13 cellular contexts compared by ENCODE assay signal in the genomic region with DNA sequence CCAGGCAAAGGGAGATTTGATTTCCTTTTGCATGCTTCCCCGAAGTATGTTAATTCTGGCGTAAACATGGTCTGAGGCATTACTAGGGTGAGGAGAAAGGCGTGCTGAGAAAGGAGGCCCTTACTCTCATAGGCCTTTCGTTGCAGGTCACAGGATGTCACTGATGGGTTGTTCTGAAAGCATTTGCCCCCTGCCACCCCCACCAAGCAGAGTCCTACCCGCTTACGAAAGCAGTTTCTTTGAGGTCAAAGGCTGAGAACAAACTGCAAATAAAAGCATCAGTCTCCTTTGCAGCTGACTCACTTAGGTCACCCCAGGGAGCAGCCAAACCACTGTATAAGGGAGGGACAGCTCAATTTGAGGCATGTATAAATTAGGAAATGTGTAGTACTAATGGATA. TPM values are rescaled to one million over a fixed set of nuclear protein-coding genes. Genes with fewer than 3 reads are reported as not detected.
DNase-seq lines count a peak whose midpoint lies in the region; ATAC-seq, FAIRE-seq and TF ChIP-seq lines count a peak whose summit lies in the region.
"Had no signal": no experiment of that assay in that cellular context is flagged by ENCODE, and none has a peak within 500 bp of the region (broad histone marks: within the 10 kb centered on the region; RNA-seq: fewer than 3 reads in every experiment).

No MANE protein-coding gene starts in this region.

- H3K27ac ChIP-seq in HUES48 (ENCODE audit: low read depth, low read length), result peak overlapping the region; percentile 39
- no peak overlapping the region for H3K27ac ChIP-seq in H1 (ENCODE audit: low read depth, low read length)
- H3K27ac ChIP-seq in lower lobe of right lung, result peak overlapping the region; percentile 46
- peak overlapping the region in 7 of 8 donors; percentile 48 to 82 (median 69) for H3K27ac ChIP-seq in spleen
- H3K27ac ChIP-seq: epithelial cell of prostate had no signal

- H3K9me3 ChIP-seq in HUES48 (ENCODE audit: control insufficient read depth, insufficient read depth, low read length) (no peaks in the 10 kb centered on the region), H1 (ENCODE audit: insufficient read depth in 2 of 2, low read depth in 1 of 2, low read length in 1 of 2) (no peaks in the 10 kb centered on the region), lower lobe of right lung (no peaks in the 10 kb centered on the region), spleen (no peaks in the 10 kb centered on the region), HAP-1 (no peaks in the 10 kb centered on the region)

- no peak overlapping the region for H2BK20ac ChIP-seq in H1 (ENCODE audit: low read length)

- H3K4me1 Mint-ChIP-seq in activated T-helper 17 cell treated with anti-CD3 and anti-CD28 coated beads, Interleukin-2, amount 50 U/mL, for 72 hours, result no peaks in the 10 kb centered on the region

- H3K9ac ChIP-seq in HUES48 (ENCODE audit: low read depth, low read length) (no peak overlapping the region), H1 (replicated peaks in 1 of 4; ENCODE audit: extremely low read depth in 1 of 4, low read depth in 3 of 4, low read length in 3 of 4) (no peak overlapping the region)

- TF ChIP-seq POLR2A in H1 (IDR thresholded peaks at IDR 0.05; ENCODE audit: control extremely low read depth in 1 of 2, low read depth in 2 of 2, low read length in 2 of 2) (no peak), spleen (IDR thresholded peaks at IDR 0.05) (no peak)

- POLR2A ChIA-PET in H1 (lab: Charles Lee; ENCODE audit: partially characterized antibody), result interaction anchor here (0.5 to 3.8 kb wide), 4 partner anchors 14 to 120 kb away, joined by 3 to 10 read pairs (median 4); partner anchors contain the start of gene BPGM

- in situ Hi-C loops in HAP-1 (cut with MboI; ENCODE audit: low sequenced_read_pairs), result no loop called here

- H4K5ac ChIP-seq in H1 (ENCODE audit: insufficient read length, low read depth, low read length), result no peak overlapping the region

- no peak overlapping the region for H3K27ac Mint-ChIP-seq in activated T-helper 17 cell treated with anti-CD3 and anti-CD28 coated beads, Interleukin-2, amount 50 U/mL, for 72 hours
- H3K27ac Mint-ChIP-seq: T-helper 2 cell treated with Interferon-gamma antibody and Interleukin-4, amounts not matched to agents 5 μg/mL and 100 μg/mL, for 36 hours had no signal

- H3K9me3 Mint-ChIP-seq in activated T-helper 17 cell treated with anti-CD3 and anti-CD28 coated beads, Interleukin-2, amount 50 U/mL, for 72 hours, result no peaks in the 10 kb centered on the region
- H3K9me3 Mint-ChIP-seq: T-helper 2 cell treated with Interferon-gamma antibody and Interleukin-4, amounts not matched to agents 5 μg/mL and 100 μg/mL, for 36 hours had no signal

- TF ChIP-seq RAD21 in H1 (IDR thresholded peaks at IDR 0.05 in 1 of 2, conservative IDR thresholded peaks at IDR 0.05 in 1 of 2; ENCODE audit: low read depth in 2 of 2, low read length in 2 of 2), result no peak

- no peak overlapping the region for H2BK12ac ChIP-seq in H1 (ENCODE audit: low read depth, low read length)

- no peak for DNase-seq in H1 (ENCODE audit: low read depth in 1 of 2, low spot score in 2 of 2)
- DNase-seq in lower lobe of right lung, result no peak
- DNase-seq in spleen, result no peak
- DNase-seq in HAP-1 (ENCODE audit: low spot score in 2 of 2), result no peak
- DNase-seq in KG1 (lab: John Stamatoyannopoulos, UW), result no peak
- no peak for DNase-seq in RKO (ENCODE audit: low spot score)
- DNase-seq: anterior cingulate cortex, NCI-H146, small intestine had no signal

- H3K23me2 ChIP-seq in H1 (ENCODE audit: low read depth, low read length), result no peaks in the 10 kb centered on the region

- no peak overlapping the region for H3K4me3 ChIP-seq in HUES48 (ENCODE audit: low read depth, low read length)
- no peak overlapping the region for H3K4me3 ChIP-seq in H1 (ENCODE audit: extremely low read depth in 1 of 4, insufficient read depth in 2 of 4, low read depth in 3 of 4, low read length in 4 of 4)
- no peak overlapping the region for H3K4me3 ChIP-seq in lower lobe of right lung
- H3K4me3 ChIP-seq in spleen, result no peak overlapping the region
- H3K4me3 ChIP-seq in HAP-1, result no peak overlapping the region

- no peak overlapping the region for H3K4ac ChIP-seq in H1 (replicated peaks; ENCODE audit: insufficient read length, low read depth, low read length)

- intact Hi-C loops in lower lobe of right lung (cut with DNase I) (no loop called here), spleen (cut with DNase I; ENCODE audit: low total_unique reads) (no loop called here)

- 0 out of 4 replicates have a peak overlapping the region, but pooled peaks of 1 of the 2 experiments have one; percentile 7 for H3K4me2 ChIP-seq in H1 (ENCODE audit: insufficient read depth in 1 of 2, low read depth in 2 of 2, low read length in 2 of 2)

- 78% methylated on average over 6 of the region's 6 CpGs; no CpG with 5 or more reads in 1 of the 2 experiments for WGBS in H1 (ENCODE audit: extremely low coverage in 1 of 2, insufficient coverage in 1 of 2, insufficient read length in 1 of 2, insufficient replicate concordance in 2 of 2, low coverage in 1 of 2, low lambda C conversion rate in 2 of 2, missing lambda C conversion rate in 1 of 2), 2 experiments
- WGBS in spleen, 5 donors, result 63 to 82% (median 76%) methylated on average over 6 of the region's 6 CpGs

- H2AK5ac ChIP-seq in H1 (ENCODE audit: low read depth, low read length), result no peak overlapping the region

- no peak overlapping the region for H3K14ac ChIP-seq in H1 (ENCODE audit: insufficient read length)

- no peaks in the 10 kb centered on the region for H4K20me1 ChIP-seq in H1 (replicated peaks in 1 of 2; ENCODE audit: control insufficient read depth in 1 of 2, insufficient read depth in 2 of 2, low read length in 2 of 2)

- H2BK5ac ChIP-seq in H1 (ENCODE audit: low read depth, low read length), result no peak overlapping the region

- H2BK15ac ChIP-seq in H1 (ENCODE audit: low read length), result no peak overlapping the region

- no peak overlapping the region for H3K56ac ChIP-seq in H1 (replicated peaks; ENCODE audit: insufficient read length, low read depth, low read length)

- no peaks in the 10 kb centered on the region for H3K79me2 ChIP-seq in H1 (ENCODE audit: control insufficient read depth in 1 of 2, insufficient read depth in 2 of 2, low read length in 2 of 2)

- CTCF ChIA-PET in H1 (lab: Charles Lee; ENCODE audit: partially characterized antibody), result interaction anchor here (0.8 to 6.8 kb wide), 8 partner anchors 9 to 70 kb away, joined by 3 to 82 read pairs (median 14); partner anchors contain the start of gene BPGM

- ATAC-seq in lower lobe of right lung, result peak; percentile 31 to 44
- no peak for ATAC-seq in activated T-helper 17 cell treated with anti-CD3 and anti-CD28 coated beads, Interleukin-2, amount 50 U/mL, for 72 hours (replicated peaks)

- peak overlapping the region; percentile 60; the same call in 1 of the 2 replicates for H2AFZ ChIP-seq in H1 (ENCODE audit: low read length)

- H4K8ac ChIP-seq in H1 (ENCODE audit: extremely low read depth, insufficient read depth, low read length), result no peak overlapping the region

- TF ChIP-seq CTCF in H1 (IDR thresholded peaks at IDR 0.05; ENCODE audit: control extremely low read depth in 1 of 3, insufficient read depth in 1 of 3, low read depth in 1 of 3, low read length in 3 of 3) (no peak), lower lobe of right lung (IDR thresholded peaks at IDR 0.05) (no peak), spleen (IDR thresholded peaks at IDR 0.05 in 8 of 11, conservative IDR thresholded peaks at IDR 0.05 in 3 of 11) (no peak)

- no peaks in the 10 kb centered on the region for H3K36me3 Mint-ChIP-seq in activated T-helper 17 cell treated with anti-CD3 and anti-CD28 coated beads, Interleukin-2, amount 50 U/mL, for 72 hours (ENCODE audit: low read depth)

- no peak overlapping the region for H3K18ac ChIP-seq in H1 (ENCODE audit: extremely low read depth, low read length)

- no peak overlapping the region for H3K23ac ChIP-seq in H1 (ENCODE audit: insufficient read length)

- no peaks in the 10 kb centered on the region for H3K79me1 ChIP-seq in H1 (ENCODE audit: low read depth, low read length)

- H3K36me3 ChIP-seq in HUES48 (ENCODE audit: control insufficient read depth, insufficient read depth, low read length) (no peaks in the 10 kb centered on the region), H1 (ENCODE audit: control insufficient read depth in 2 of 4, insufficient read depth in 4 of 4, low read length in 3 of 4) (no peaks in the 10 kb centered on the region), lower lobe of right lung (no peaks in the 10 kb centered on the region), spleen (no peaks in the 10 kb centered on the region), HAP-1 (replicated peaks) (no peaks in the 10 kb centered on the region)

- no peak for FAIRE-seq in H1 (lab: Jason Lieb, UNC)
- FAIRE-seq: small intestine had no signal

- H4K91ac ChIP-seq in H1 (replicated peaks; ENCODE audit: insufficient read length, low read length), result no peak overlapping the region

- no peak for TF ChIP-seq EP300 in H1 (IDR thresholded peaks at IDR 0.05; ENCODE audit: borderline replicate concordance in 1 of 2, low read depth in 2 of 2, low read length in 2 of 2)

- no peak overlapping the region for H2BK120ac ChIP-seq in H1 (replicated peaks; ENCODE audit: low read depth, low read length)

- H3K27me3 ChIP-seq in HUES48 (ENCODE audit: control insufficient read depth, insufficient read depth, low read length) (no peaks in the 10 kb centered on the region), H1 (replicated peaks in 1 of 4; ENCODE audit: control insufficient read depth in 3 of 4, extremely low read depth in 1 of 4, insufficient read depth in 3 of 4, low read length in 3 of 4) (no peaks in the 10 kb centered on the region), lower lobe of right lung (ENCODE audit: low read depth) (no peaks in the 10 kb centered on the region), spleen (replicated peaks in 1 of 7) (no peaks in the 10 kb centered on the region), HAP-1 (ENCODE audit: low read depth) (no peaks in the 10 kb centered on the region)

- peaks cover 18% of the 10 kb centered on the region for H3K4me1 ChIP-seq in HUES48 (ENCODE audit: control insufficient read depth, insufficient read depth, low read length)
- H3K4me1 ChIP-seq in H1 (replicated peaks in 1 of 4; ENCODE audit: control insufficient read depth in 3 of 4, insufficient read depth in 4 of 4, low read length in 3 of 4), result peaks cover 0 to 7% (median 4%) of the 10 kb centered on the region in 4 experiments; a peak in 3 of 7 replicates
- H3K4me1 ChIP-seq in lower lobe of right lung, result peaks cover 10% of the 10 kb centered on the region
- no peaks in the 10 kb centered on the region for H3K4me1 ChIP-seq in spleen
- H3K4me1 ChIP-seq in HAP-1, result peaks cover 54% of the 10 kb centered on the region

- peaks cover 4% of the 10 kb centered on the region for H3K27me3 Mint-ChIP-seq in activated T-helper 17 cell treated with anti-CD3 and anti-CD28 coated beads, Interleukin-2, amount 50 U/mL, for 72 hours

- no peak overlapping the region for H3K4me3 Mint-ChIP-seq in activated T-helper 17 cell treated with anti-CD3 and anti-CD28 coated beads, Interleukin-2, amount 50 U/mL, for 72 hours
- H3K4me3 Mint-ChIP-seq: T-helper 2 cell treated with Interferon-gamma antibody and Interleukin-4, amounts not matched to agents 5 μg/mL and 100 μg/mL, for 36 hours had no signal

RNA-seq across cellular contexts. Expression of gene BPGM, which starts 57.1 kb away (rescaled TPM):
- total RNA-seq in H1 (2021; fragmentation: NEBNext Ultra II Directional; extraction: Animal tissue kit (Norgen Biotek cat#: 25700)), result 15.3 and 17.4 TPM in 2 replicates
- polyA plus RNA-seq in H1 (2011; rRNA removed) (5.6 and 9.7 TPM in 2 replicates), spleen (10 to 100 TPM; 10.6 to 15.2 (median 11.5) TPM)
- polyA plus RNA-seq in H1 (2011; cell fraction: cytosol; rRNA removed), result 16.0 TPM
- polyA plus RNA-seq in H1 (2011; cell fraction: nucleus; rRNA removed), result 3.0 TPM
- 10.6 to 15.1 TPM (median 12.4 TPM) in 4 replicates for polyA plus RNA-seq in H1 (2012, experiment 1 of 2)
- 3.0 TPM for polyA plus RNA-seq in H1 (2012, experiment 2 of 2)
- polyA plus RNA-seq in H1 (2013, experiment 1 of 2), result 12.6 TPM
- polyA plus RNA-seq in H1 (2013, experiment 2 of 2), result 12.1 TPM
- polyA minus RNA-seq in H1 (2011; rRNA and poly(A)+ RNA removed), result 7.5 and 8.9 TPM in 2 replicates
- polyA minus RNA-seq in H1 (2011; cell fraction: cytosol; rRNA and poly(A)+ RNA removed), result 3.4 TPM
- polyA minus RNA-seq in H1 (2011; cell fraction: nucleus; rRNA and poly(A)+ RNA removed), result 5.4 TPM
- total RNA-seq in lower lobe of right lung (16.9 TPM), spleen (10 to 100 TPM; 12.0 to 64.4 (median 21.4) TPM)
- 10 to 100 TPM; 17.2 to 20.7 TPM for total RNA-seq in activated T-helper 17 cell treated with anti-CD3 and anti-CD28 coated beads, Interleukin-2, amount 50 U/mL, for 72 hours
